In genomic region chr6:10719386-10720228, GRCh38 we compare ENCODE assay signal across 8 cellular contexts. TPM values are rescaled to one million over a fixed set of nuclear protein-coding genes. Genes with fewer than 3 reads are reported as not detected.
A peak's percentile ranks its signal among the peaks of the same experiment; 100 is the strongest.
DNase-seq lines count a peak whose midpoint lies in the region; ATAC-seq and TF ChIP-seq lines count a peak whose summit lies in the region.

No MANE protein-coding gene starts in this region.

- H3K9ac ChIP-seq in SK-N-SH, result peak overlapping the region; percentile 60

- H3K4me1 ChIP-seq in SK-N-SH (ENCODE audit: control insufficient read depth in 1 of 2, insufficient read depth in 2 of 2, low read depth in 1 of 2, low read length in 1 of 2), result peaks cover 9 to 13% of the 10 kb centered on the region in 2 experiments; a peak in 2 of 4 replicates
- no peaks in the 10 kb centered on the region for H3K4me1 ChIP-seq in foreskin keratinocyte

- no peak for ATAC-seq in SK-N-SH treated with all-trans-retinoic acid at 6 μM for 48 hours
- ATAC-seq in activated CD8-positive, alpha-beta T cell treated with anti-CD3 and anti-CD28 coated beads for 36 hours, result peak; percentile 19
- no peak for ATAC-seq in foreskin keratinocyte
- no peak for ATAC-seq in HG03439 (IDR thresholded peaks at IDR 0.05; ENCODE audit: unreplicated experiment)
- no peak for ATAC-seq in GM21526 (IDR thresholded peaks at IDR 0.05; ENCODE audit: low FRiP score, unreplicated experiment)

- H3K4me2 ChIP-seq in SK-N-SH, result peak overlapping the region; percentile 75; the same call in 1 of the 2 replicates

- peak overlapping the region; percentile 91 for H3K4me3 Mint-ChIP-seq in activated CD8-positive, alpha-beta T cell treated with anti-CD3 and anti-CD28 coated beads for 36 hours
- no peak overlapping the region for H3K4me3 Mint-ChIP-seq in chondrocyte (ENCODE audit: unreplicated experiment)

- TF ChIP-seq CTCF in SK-N-SH (IDR thresholded peaks at IDR 0.05) (no peak), foreskin keratinocyte (conservative IDR thresholded peaks at IDR 0.05) (no peak), chondrocyte (IDR thresholded peaks at IDR 0.05) (no peak)
- TF ChIP-seq CTCF in activated CD8-positive, alpha-beta T cell treated with anti-CD3 and anti-CD28 coated beads for 36 hours (IDR thresholded peaks at IDR 0.05), result no peak

- POLR2A ChIA-PET in SK-N-SH (lab: Yijun Ruan, JAX), result interaction anchor here (1.0 to 4.7 kb wide), 4 partner anchors 25 to 164 kb away, joined by 3 to 66 read pairs (median 4); partner anchors contain the start of genes C6orf52, PAK1IP1 and TMEM14B
- POLR2A ChIA-PET in activated CD8-positive, alpha-beta T cell treated with anti-CD3 and anti-CD28 coated beads for 36 hours (lab: Charles Lee), result interaction anchor here (0.8 to 1.8 kb wide), 6 partner anchors 9 to 191 kb away, joined by 3 to 11 read pairs (median 3); partner anchors contain the start of genes C6orf52 and PAK1IP1

- H2AFZ ChIP-seq in SK-N-SH (ENCODE audit: low read depth), result peak overlapping the region; percentile 60; the same call in 1 of the 2 replicates

- peak overlapping the region; percentile 53; a peak in 3 of 4 replicates for H3K4me3 ChIP-seq in SK-N-SH (ENCODE audit: low read depth in 2 of 2, low read length in 1 of 2)

- WGBS in SK-N-SH (ENCODE audit: low lambda C conversion rate), result 54% methylated on average over 15 of the region's 25 CpGs

- DNase-seq in SK-N-SH, result peak; percentile 44
- DNase-seq in activated CD8-positive, alpha-beta T cell treated with anti-CD3 and anti-CD28 coated beads for 36 hours, result peak; percentile 75
- DNase-seq in foreskin keratinocyte, result peak in 1 of 2 donors; percentile 55
- peak; percentile 33 to 49 for DNase-seq in stimulated activated CD4-positive, alpha-beta T cell treated with anti-CD3 and anti-CD28 coated beads, Interleukin-15, amount 100 ng/mL, for 48 hours (ENCODE audit: low read depth in 2 of 2)
- DNase-seq in chondrocyte (ENCODE audit: low spot score), result no peak

- peak overlapping the region; percentile 33 to 78; a peak in 3 of 4 replicates for H3K27ac ChIP-seq in SK-N-SH (ENCODE audit: low read depth in 2 of 2, low read length in 1 of 2)
- peak overlapping the region; percentile 44 for H3K27ac ChIP-seq in foreskin keratinocyte

- peaks cover 17% of the 10 kb centered on the region for H3K79me2 ChIP-seq in SK-N-SH (ENCODE audit: insufficient read depth)

- H3K36me3 Mint-ChIP-seq in activated CD8-positive, alpha-beta T cell treated with anti-CD3 and anti-CD28 coated beads for 36 hours (ENCODE audit: low read depth), result peaks cover 11% of the 10 kb centered on the region
- H3K36me3 Mint-ChIP-seq in chondrocyte (ENCODE audit: low read depth), result no peaks in the 10 kb centered on the region

- CTCF ChIA-PET in SK-N-SH (lab: Yijun Ruan, JAX), result interaction anchor here (0.6 to 1.4 kb wide), 4 partner anchors 9 to 209 kb away, joined by 3 read pairs; no protein-coding TSS in a partner anchor
- CTCF ChIA-PET in activated CD8-positive, alpha-beta T cell treated with anti-CD3 and anti-CD28 coated beads for 36 hours (lab: Charles Lee), result interaction anchor here (0.7 to 1.6 kb wide), 4 partner anchors 9 to 241 kb away, joined by 3 to 7 read pairs (median 4); partner anchors contain the start of genes C6orf52 and PAK1IP1

- no peaks in the 10 kb centered on the region for H3K36me3 ChIP-seq in SK-N-SH (replicated peaks in 1 of 2; ENCODE audit: control insufficient read depth in 1 of 2, insufficient read depth in 2 of 2, low read length in 1 of 2)

- H3K9me2 ChIP-seq in SK-N-SH, result no peaks in the 10 kb centered on the region

- intact Hi-C loops in activated CD8-positive, alpha-beta T cell treated with anti-CD3 and anti-CD28 coated beads for 36 hours (cut with micrococcal nuclease), result no loop called here

- peak overlapping the region; percentile 88 for H3K27ac Mint-ChIP-seq in activated CD8-positive, alpha-beta T cell treated with anti-CD3 and anti-CD28 coated beads for 36 hours
- no peak overlapping the region for H3K27ac Mint-ChIP-seq in chondrocyte (ENCODE audit: unreplicated experiment)

- no peak for TF ChIP-seq RAD21 in SK-N-SH (IDR thresholded peaks at IDR 0.05; ENCODE audit: low read length)

- TF ChIP-seq EP300 in SK-N-SH (IDR thresholded peaks at IDR 0.05; ENCODE audit: borderline replicate concordance in 1 of 2, low read depth in 1 of 2, low read length in 1 of 2), result no peak

- peaks cover 7% of the 10 kb centered on the region for H3F3A ChIP-seq in SK-N-SH (replicated peaks; ENCODE audit: insufficient read depth)

- H3K27me3 ChIP-seq in SK-N-SH (ENCODE audit: insufficient read depth), result no peaks in the 10 kb centered on the region
- no peaks in the 10 kb centered on the region for H3K27me3 ChIP-seq in foreskin keratinocyte

- no peaks in the 10 kb centered on the region for H3K27me3 Mint-ChIP-seq in activated CD8-positive, alpha-beta T cell treated with anti-CD3 and anti-CD28 coated beads for 36 hours
- no peaks in the 10 kb centered on the region for H3K27me3 Mint-ChIP-seq in chondrocyte (ENCODE audit: low read depth)

- H3K9me3 Mint-ChIP-seq in activated CD8-positive, alpha-beta T cell treated with anti-CD3 and anti-CD28 coated beads for 36 hours, result peaks cover 17% of the 10 kb centered on the region
- no peaks in the 10 kb centered on the region for H3K9me3 Mint-ChIP-seq in chondrocyte (ENCODE audit: low read depth)

- no peaks in the 10 kb centered on the region for H3K9me3 ChIP-seq in SK-N-SH

- peaks cover 33% of the 10 kb centered on the region for H3K4me1 Mint-ChIP-seq in activated CD8-positive, alpha-beta T cell treated with anti-CD3 and anti-CD28 coated beads for 36 hours (ENCODE audit: low read depth)
- peaks cover 24% of the 10 kb centered on the region for H3K4me1 Mint-ChIP-seq in chondrocyte (ENCODE audit: low read depth)

- H4K20me1 ChIP-seq in SK-N-SH (ENCODE audit: insufficient read depth), result no peaks in the 10 kb centered on the region

TF ChIP-seq in SK-N-SH, 30 proteins besides CTCF, POLR2A, EP300 and RAD21:
- no peak for TF ChIP-seq RFX5 (IDR thresholded peaks at IDR 0.05; ENCODE audit: low read length)
- no peak for TF ChIP-seq POLR2AphosphoS5 (IDR thresholded peaks at IDR 0.05; ENCODE audit: low read depth, low read length)
- TF ChIP-seq YY1 (IDR thresholded peaks at IDR 0.05; ENCODE audit: low read depth), result no peak
- TF ChIP-seq TEAD4 (IDR thresholded peaks at IDR 0.05; ENCODE audit: borderline replicate concordance, insufficient read depth), result no peak
- no peak for TF ChIP-seq CHD2 (IDR thresholded peaks at IDR 0.05; ENCODE audit: low read length, partially characterized antibody)
- no peak for TF ChIP-seq SMC3 (IDR thresholded peaks at IDR 0.05; ENCODE audit: low read depth, low read length)
- TF ChIP-seq FOSL2 (IDR thresholded peaks at IDR 0.05; ENCODE audit: borderline replicate concordance, low read depth), result no peak
TF ChIP-seq in SK-N-SH: peak in this region for 0.

TF ChIP-seq in SK-N-SH treated with all-trans-retinoic acid at 6 μM for 48 hours, 23 proteins besides CTCF, POLR2A, EP300 and RAD21 (continues in another document):
- TF ChIP-seq CREB5 (CRISPR knock-in tag; IDR thresholded peaks at IDR 0.05; ENCODE audit: low read depth) (no peak), ZFP3 (CRISPR knock-in tag; IDR thresholded peaks at IDR 0.05) (no peak), GLIS3 (CRISPR knock-in tag; IDR thresholded peaks at IDR 0.05) (no peak), ZFP30 (CRISPR knock-in tag; IDR thresholded peaks at IDR 0.05) (no peak), TOX (CRISPR knock-in tag; IDR thresholded peaks at IDR 0.05; ENCODE audit: borderline replicate concordance) (no peak), ZNF8 (CRISPR knock-in tag; IDR thresholded peaks at IDR 0.05) (no peak), BACH2 (CRISPR knock-in tag; IDR thresholded peaks at IDR 0.05; ENCODE audit: borderline replicate concordance) (no peak), ZNF70 (CRISPR knock-in tag; IDR thresholded peaks at IDR 0.05) (no peak), RARB (CRISPR knock-in tag; IDR thresholded peaks at IDR 0.05) (no peak)

RNA-seq across cellular contexts. Expression of gene TMEM14C, which starts 3.3 kb away (rescaled TPM):
- polyA plus RNA-seq in SK-N-SH (2012; rRNA removed) (199 and 214 TPM in 2 replicates), foreskin keratinocyte (196 and 220 TPM in 2 replicates)
- polyA plus RNA-seq in SK-N-SH (2012; cell fraction: cytosol; rRNA removed), result 220 and 240 TPM in 2 replicates
- polyA plus RNA-seq in SK-N-SH (2012; cell fraction: nucleus; rRNA removed), result 79.5 and 104 TPM in 2 replicates
- 10 to 100 TPM; 60.1 to 62.0 TPM for total RNA-seq in activated CD8-positive, alpha-beta T cell treated with anti-CD3 and anti-CD28 coated beads for 36 hours
- total RNA-seq in foreskin keratinocyte (146 and 179 TPM in 2 replicates), chondrocyte (115 to 119 TPM (median 117 TPM) in 3 replicates)

RNA-seq across cellular contexts. Expression of gene PAK1IP1, which starts 24.8 kb away (rescaled TPM):
- polyA plus RNA-seq in SK-N-SH (2012; rRNA removed) (16.2 and 19.1 TPM in 2 replicates), foreskin keratinocyte (24.8 and 34.4 TPM in 2 replicates)
- 22.3 and 30.4 TPM in 2 replicates for polyA plus RNA-seq in SK-N-SH (2012; cell fraction: cytosol; rRNA removed)
- 8.2 and 13.2 TPM in 2 replicates for polyA plus RNA-seq in SK-N-SH (2012; cell fraction: nucleus; rRNA removed)
- total RNA-seq in activated CD8-positive, alpha-beta T cell treated with anti-CD3 and anti-CD28 coated beads for 36 hours, result 10 to 100 TPM; 34.2 to 35.5 TPM
- total RNA-seq in foreskin keratinocyte (36.8 and 39.4 TPM in 2 replicates), chondrocyte (11.5 to 14.7 TPM (median 11.9 TPM) in 3 replicates)

RNA-seq across cellular contexts. Expression of gene C6orf52, which starts 25.2 kb away (rescaled TPM):
- polyA plus RNA-seq in SK-N-SH (2012; rRNA removed) (0.71 and 1.4 TPM in 2 replicates), foreskin keratinocyte (1.4 and 2.7 TPM in 2 replicates)
- polyA plus RNA-seq in SK-N-SH (2012; cell fraction: cytosol; rRNA removed), result 1.3 TPM in 2 replicates
- 0.86 and 1.5 TPM in 2 replicates for polyA plus RNA-seq in SK-N-SH (2012; cell fraction: nucleus; rRNA removed)
- 1 to 10 TPM; 2.6 to 3.3 TPM for total RNA-seq in activated CD8-positive, alpha-beta T cell treated with anti-CD3 and anti-CD28 coated beads for 36 hours
- total RNA-seq in foreskin keratinocyte (1.1 and 1.2 TPM in 2 replicates), chondrocyte (0.82 to 0.97 TPM in 2 of 3 replicates, not detected in the other)

RNA-seq across cellular contexts. Expression of gene TMEM14B, which starts 28.0 kb away (rescaled TPM):
- polyA plus RNA-seq in SK-N-SH (2012; rRNA removed) (89.0 and 93.6 TPM in 2 replicates), foreskin keratinocyte (129 and 140 TPM in 2 replicates)
- polyA plus RNA-seq in SK-N-SH (2012; cell fraction: cytosol; rRNA removed), result 107 and 142 TPM in 2 replicates
- 21.9 and 32.6 TPM in 2 replicates for polyA plus RNA-seq in SK-N-SH (2012; cell fraction: nucleus; rRNA removed)
- total RNA-seq in activated CD8-positive, alpha-beta T cell treated with anti-CD3 and anti-CD28 coated beads for 36 hours, result 10 to 100 TPM; 92.1 to 94.2 TPM
- total RNA-seq in foreskin keratinocyte (109 and 111 TPM in 2 replicates), chondrocyte (45.5 to 65.9 TPM (median 50.5 TPM) in 3 replicates)
